ENCODE assay signal across 8 cellular contexts in genomic region chr7:24082826-24083225, GRCh38.
"Had no signal": no experiment of that assay in that cellular context is flagged by ENCODE, and none has a peak within 500 bp of the region (broad histone marks: within the 10 kb centered on the region; RNA-seq: fewer than 3 reads in every experiment).

No MANE protein-coding gene starts in this region.

- H3K27ac Mint-ChIP-seq: IgD-negative memory B cell had no signal

- H3K27ac ChIP-seq: HL-60, KMS-11 had no signal

- H3K4me2 ChIP-seq: KMS-11 had no signal

- H3K4me3 ChIP-seq: HAP-1 had no signal

- H3K4me1 Mint-ChIP-seq: IgD-negative memory B cell had no signal

- H3K36me3 Mint-ChIP-seq: IgD-negative memory B cell had no signal

- H3K4me1 ChIP-seq: HAP-1 had no signal

- H3K9ac ChIP-seq: KMS-11 had no signal

- H3K36me3 ChIP-seq: HAP-1 had no signal

- H3K4me3 Mint-ChIP-seq: IgD-negative memory B cell had no signal

- H3K9me3 ChIP-seq: HAP-1 had no signal

- H3K27me3 Mint-ChIP-seq: IgD-negative memory B cell had no signal

- ATAC-seq: HCT116 had no signal

- DNase-seq: GOT3, H7, KBM-7 had no signal
